17 cellular contexts compared by ENCODE assay signal in the genomic region with DNA sequence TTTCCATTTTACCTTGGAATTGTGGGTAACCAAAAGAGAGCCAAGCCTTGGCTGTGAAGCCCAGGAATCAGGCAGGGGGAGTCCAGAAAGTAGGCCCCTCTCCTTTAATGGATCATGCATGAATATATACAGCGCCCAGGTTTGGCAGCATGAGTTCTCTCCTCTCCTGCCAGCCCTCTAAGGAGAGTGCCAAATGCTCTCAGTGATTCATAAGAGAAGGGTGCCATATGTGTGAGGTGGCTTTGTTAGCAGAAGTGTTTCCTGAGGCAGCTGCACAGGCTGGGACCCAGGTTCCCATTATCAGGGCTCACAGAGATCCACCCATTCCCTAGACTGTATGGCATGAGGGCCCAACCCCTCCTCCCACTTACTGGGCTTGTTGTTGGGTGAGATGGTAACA. TPM values are rescaled to one million over a fixed set of nuclear protein-coding genes. Genes with fewer than 3 reads are reported as not detected.
DNase-seq lines count a peak whose midpoint lies in the region; ATAC-seq and TF ChIP-seq lines count a peak whose summit lies in the region.
"Had no signal": no experiment of that assay in that cellular context is flagged by ENCODE, and none has a peak within 500 bp of the region (broad histone marks: within the 10 kb centered on the region; RNA-seq: fewer than 3 reads in every experiment).

No MANE protein-coding gene starts in this region.

- H2BK5ac ChIP-seq in neuronal stem cell (ENCODE audit: low read length), result no peak overlapping the region

- H2AFZ ChIP-seq in osteoblast (ENCODE audit: low read length) (no peak overlapping the region), neuronal stem cell (ENCODE audit: low read length) (no peak overlapping the region)

- H3K27ac ChIP-seq in osteoblast (ENCODE audit: low read depth, low read length), result no peak overlapping the region
- no peak overlapping the region for H3K27ac ChIP-seq in neuronal stem cell (replicated peaks; ENCODE audit: low read length)
- H3K27ac ChIP-seq: Peyer's patch, SJSA1 had no signal

- H2BK120ac ChIP-seq in neuronal stem cell (ENCODE audit: low read depth, low read length), result no peak overlapping the region

- no peak overlapping the region for H2AK5ac ChIP-seq in neuronal stem cell (ENCODE audit: low read depth, low read length)

- WGBS in neuronal stem cell (ENCODE audit: extremely low coverage in 2 of 2, insufficient read length in 2 of 2, insufficient replicate concordance in 1 of 2), 2 donors, result no CpG with 5 or more reads among the region's 1 CpG

- no peaks in the 10 kb centered on the region for H3K27me3 ChIP-seq in osteoblast (ENCODE audit: insufficient read depth, low read length)
- H3K27me3 ChIP-seq in neuronal stem cell (ENCODE audit: control insufficient read depth in 3 of 3, insufficient read depth in 3 of 3, low read depth in 1 of 3, low read length in 3 of 3), result no peaks in the 10 kb centered on the region
- H3K27me3 ChIP-seq: Peyer's patch, SJSA1 had no signal

- no peak overlapping the region for H3K14ac ChIP-seq in neuronal stem cell (ENCODE audit: low read length)

- H3K9ac ChIP-seq in neuronal stem cell (ENCODE audit: low read depth, low read length, poor library complexity), result no peak overlapping the region

- H3K79me2 ChIP-seq in osteoblast (ENCODE audit: insufficient read depth, low read length), result peaks cover 2% of the 10 kb centered on the region

- no peak overlapping the region for H3K4ac ChIP-seq in neuronal stem cell (ENCODE audit: low read length)

- H3K23ac ChIP-seq in neuronal stem cell (ENCODE audit: low read depth, low read length, poor library complexity), result no peak overlapping the region

- H4K91ac ChIP-seq in neuronal stem cell (ENCODE audit: low read depth, low read length, poor library complexity), result no peak overlapping the region

- no peak overlapping the region for H4K8ac ChIP-seq in neuronal stem cell (ENCODE audit: low read depth, low read length)

- DNase-seq in GM03348 (ENCODE audit: low spot score), result peak; percentile 20
- peak; percentile 82 for DNase-seq in NCI-H1092 treated with DMSO at 0.1 percent for 48 hours (lab: John Stamatoyannopoulos, UW)
- peak; percentile 22 for DNase-seq in astrocyte of the spinal cord (ENCODE audit: low read depth, low spot score)
- peak; percentile 45 for DNase-seq in fibroblast of the aortic adventitia (ENCODE audit: low read depth)
- no peak for DNase-seq in hepatic stellate cell (ENCODE audit: low spot score)
- DNase-seq in osteoblast (ENCODE audit: insufficient read length, low spot score, missing footprints), result no peak
- no peak for DNase-seq in neuronal stem cell (ENCODE audit: low spot score)
- DNase-seq: CD8-positive, alpha-beta memory T cell; NCI-H1417; NCI-H187; NCI-H226; NCI-H526; Peyer's patch had no signal

- H2BK12ac ChIP-seq in neuronal stem cell (ENCODE audit: low read length), result no peak overlapping the region

- TF ChIP-seq CTCF in astrocyte of the spinal cord (IDR thresholded peaks at IDR 0.05; ENCODE audit: low read depth, low read length) (no peak), fibroblast of the aortic adventitia (IDR thresholded peaks at IDR 0.05; ENCODE audit: insufficient read depth, low read length) (no peak), osteoblast (IDR thresholded peaks at IDR 0.05; ENCODE audit: extremely low read depth, low read depth, low read length) (no peak)

- H3K9me3 ChIP-seq in osteoblast (ENCODE audit: low read depth, low read length) (no peaks in the 10 kb centered on the region), neuronal stem cell (replicated peaks in 1 of 2; ENCODE audit: control insufficient read depth in 2 of 2, insufficient read depth in 1 of 2, low read depth in 1 of 2, low read length in 2 of 2) (peaks cover 0 to 2% of the 10 kb centered on the region in 2 donors)
- H3K9me3 ChIP-seq: HAP-1, Peyer's patch, SJSA1 had no signal

- no peak for ATAC-seq in HG03442 (IDR thresholded peaks at IDR 0.05; ENCODE audit: unreplicated experiment)
- ATAC-seq: K562 had no signal

- no peak overlapping the region for H2BK15ac ChIP-seq in neuronal stem cell (ENCODE audit: low read length)

- peaks cover 4% of the 10 kb centered on the region for H4K20me1 ChIP-seq in osteoblast (ENCODE audit: insufficient read depth, low read length)

- in situ Hi-C loops in astrocyte of the spinal cord (cut with HindIII; ENCODE audit: low sequenced_read_pairs), result no loop called here

- no peak overlapping the region for H3K18ac ChIP-seq in neuronal stem cell (ENCODE audit: low read length)

- H3K4me3 ChIP-seq in astrocyte of the spinal cord (ENCODE audit: low read depth, low read length) (no peak overlapping the region), fibroblast of the aortic adventitia (ENCODE audit: low read depth, low read length) (no peak overlapping the region), osteoblast (ENCODE audit: insufficient read depth, low read length) (no peak overlapping the region), neuronal stem cell (ENCODE audit: low read length in 2 of 2) (no peak overlapping the region)
- H3K4me3 ChIP-seq: HAP-1, K562, Peyer's patch, SJSA1 had no signal

- H3K79me1 ChIP-seq in neuronal stem cell (ENCODE audit: low read depth, low read length), result no peaks in the 10 kb centered on the region

- H3K36me3 ChIP-seq in osteoblast (ENCODE audit: insufficient read depth, low read length) (peaks cover 90% of the 10 kb centered on the region), neuronal stem cell (replicated peaks in 1 of 2; ENCODE audit: control insufficient read depth in 2 of 2, insufficient read depth in 2 of 2, low read length in 2 of 2) (peaks cover 45 to 100% of the 10 kb centered on the region in 2 donors)

- H3K4me2 ChIP-seq in osteoblast (ENCODE audit: insufficient read depth, low read length) (no peak overlapping the region), neuronal stem cell (ENCODE audit: insufficient read depth, low read length, poor library complexity, severe bottlenecking) (no peak overlapping the region)

- H3K4me1 ChIP-seq in osteoblast (ENCODE audit: insufficient read depth, low read length) (peaks cover 29% of the 10 kb centered on the region), neuronal stem cell (ENCODE audit: control insufficient read depth in 2 of 2, insufficient read depth in 1 of 2, low read depth in 1 of 2, low read length in 2 of 2) (peaks cover 0 to 11% of the 10 kb centered on the region in 2 donors)
- H3K4me1 ChIP-seq: HAP-1, Peyer's patch had no signal

RNA-seq across cellular contexts. Expression of a gene that starts 52.3 kb away (rescaled TPM):
- total RNA-seq in fibroblast of the aortic adventitia (ENCODE audit: low replicate concordance), result 0.54 and 1.1 TPM in 2 replicates
- total RNA-seq in osteoblast, result 1.8 and 2.7 TPM in 2 replicates
- 5.7 TPM for polyA plus RNA-seq in neuronal stem cell (2013, experiment 1 of 2)
- polyA plus RNA-seq in neuronal stem cell (2013, experiment 2 of 2), result 6.0 TPM
- total RNA-seq: SJSA1 had no signal
- polyA plus RNA-seq: CD8-positive, alpha-beta memory T cell had no signal

Comparison
In these comparisons a context has a peak if more than half of its experiments do, and no peak if none do; other contexts are left out.
1. DNase-seq: peak in GM03348 (single experiment), NCI-H1092 treated with DMSO at 0.1 percent for 48 hours (single experiment), astrocyte of the spinal cord (single experiment) and fibroblast of the aortic adventitia (single experiment); none in hepatic stellate cell (single experiment), osteoblast (single experiment) and neuronal stem cell (single experiment).